ENCODE assay signal across 24 cellular contexts in the genomic region with DNA sequence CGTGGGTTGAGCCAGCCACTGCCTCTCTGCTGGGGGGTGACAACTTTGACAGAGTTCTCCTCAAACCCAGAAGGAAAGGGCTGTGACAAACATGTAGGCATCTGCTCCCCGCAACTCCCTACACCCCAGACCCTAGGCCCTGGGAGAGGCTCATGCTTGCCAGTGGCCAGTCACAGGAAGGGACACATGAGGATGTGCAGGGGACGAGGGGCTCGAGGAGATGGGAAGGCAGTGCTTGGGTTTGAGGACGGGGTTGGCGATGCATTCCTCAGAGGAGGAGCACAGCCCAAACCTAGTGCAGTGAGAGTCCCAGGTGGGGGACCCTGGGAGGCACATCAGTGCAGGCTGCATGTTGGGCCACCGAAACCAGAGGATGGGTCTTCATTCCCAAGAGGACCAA.
"Had no signal": no experiment of that assay in that cellular context is flagged by ENCODE, and none has a peak within 500 bp of the region (broad histone marks: within the 10 kb centered on the region; RNA-seq: fewer than 3 reads in every experiment).

No MANE protein-coding gene starts in this region.

- H3K27ac ChIP-seq: adrenal gland, body of pancreas, lower lobe of right lung, neutrophil, ovary, prostate gland, testis, transverse colon, VCaP had no signal

- H3K9me3 Mint-ChIP-seq: activated naive CD4-positive, alpha-beta T cell treated with anti-CD3 and anti-CD28 coated beads for 36 hours; activated naive CD8-positive, alpha-beta T cell treated with anti-CD3 and anti-CD28 coated beads for 36 hours; activated T-cell treated with anti-CD3 and anti-CD28 coated beads, Interleukin-2, amount 50 U/mL, for 72 hours; naive thymus-derived CD8-positive, alpha-beta T cell had no signal

- H3K4me1 Mint-ChIP-seq: activated naive CD8-positive, alpha-beta T cell treated with anti-CD3 and anti-CD28 coated beads for 36 hours; naive thymus-derived CD8-positive, alpha-beta T cell had no signal

- FAIRE-seq: TTC549 had no signal

- H3K27me3 ChIP-seq: body of pancreas, ovary, testis, transverse colon had no signal

- H3K36me3 ChIP-seq: adrenal gland, lower lobe of right lung, neutrophil, ovary, prostate gland, transverse colon had no signal

- H3K9me3 ChIP-seq: adrenal gland, body of pancreas, lower lobe of right lung, neutrophil, ovary, prostate gland, testis, transverse colon had no signal

- H3K36me3 Mint-ChIP-seq: activated naive CD8-positive, alpha-beta T cell treated with anti-CD3 and anti-CD28 coated beads for 36 hours; naive thymus-derived CD8-positive, alpha-beta T cell had no signal

- H3K27ac Mint-ChIP-seq: activated naive CD4-positive, alpha-beta T cell treated with anti-CD3 and anti-CD28 coated beads for 36 hours; activated naive CD8-positive, alpha-beta T cell treated with anti-CD3 and anti-CD28 coated beads for 36 hours; activated T-cell treated with anti-CD3 and anti-CD28 coated beads, Interleukin-2, amount 50 U/mL, for 72 hours had no signal

- H3K4me3 ChIP-seq: adrenal gland, body of pancreas, lower lobe of right lung, ovary, prostate gland, testis, transverse colon had no signal

- ATAC-seq: activated T-cell treated with anti-CD3 and anti-CD28 coated beads, Interleukin-2, amount 50 U/mL, for 72 hours; body of pancreas; esophagus mucosa; left lobe of liver; naive thymus-derived CD8-positive, alpha-beta T cell; stimulated activated naive CD8-positive, alpha-beta T cell treated with anti-CD3 and anti-CD28 coated beads, Interleukin-15, Interleukin-2, amounts not matched to agents 100 U/mL and 50 U/mL, for 24 hours had no signal

- H3K4me3 Mint-ChIP-seq: activated naive CD4-positive, alpha-beta T cell treated with anti-CD3 and anti-CD28 coated beads for 36 hours; activated naive CD8-positive, alpha-beta T cell treated with anti-CD3 and anti-CD28 coated beads for 36 hours; activated T-cell treated with anti-CD3 and anti-CD28 coated beads, Interleukin-2, amount 50 U/mL, for 72 hours; naive thymus-derived CD8-positive, alpha-beta T cell had no signal

- H3K4me1 ChIP-seq: adrenal gland, body of pancreas, lower lobe of right lung, prostate gland, transverse colon had no signal

- DNase-seq: activated CD4-positive, alpha-beta T cell treated with anti-CD3 and anti-CD28 coated beads for 4 hours; activated CD4-positive, alpha-beta T cell treated with anti-CD3 and anti-CD28 coated beads, Interleukin-2, amount 50 U/mL, for 4 hours; activated naive CD4-positive, alpha-beta T cell treated with anti-CD3 and anti-CD28 coated beads for 36 hours; activated naive CD8-positive, alpha-beta T cell treated with anti-CD3 and anti-CD28 coated beads for 36 hours; activated T-cell treated with anti-CD3 and anti-CD28 coated beads for 4 hours; activated T-cell treated with anti-CD3 and anti-CD28 coated beads, Interleukin-2, amount 50 U/mL, for 72 hours; adrenal gland; body of pancreas; kidney glomerular epithelial cell; lower lobe of right lung; mesenchymal stem cell; naive thymus-derived CD8-positive, alpha-beta T cell; retina; stimulated activated CD4-positive, alpha-beta T cell treated with anti-CD3 and anti-CD28 coated beads, Interleukin-2, amount 100 ng/mL, for 48 hours; stimulated activated naive CD8-positive, alpha-beta T cell treated with anti-CD3 and anti-CD28 coated beads, Interleukin-15, Interleukin-2, amounts not matched to agents 100 U/mL and 50 U/mL, for 24 hours; testis; transverse colon had no signal
